9 cellular contexts compared by ENCODE assay signal in the genomic region with DNA sequence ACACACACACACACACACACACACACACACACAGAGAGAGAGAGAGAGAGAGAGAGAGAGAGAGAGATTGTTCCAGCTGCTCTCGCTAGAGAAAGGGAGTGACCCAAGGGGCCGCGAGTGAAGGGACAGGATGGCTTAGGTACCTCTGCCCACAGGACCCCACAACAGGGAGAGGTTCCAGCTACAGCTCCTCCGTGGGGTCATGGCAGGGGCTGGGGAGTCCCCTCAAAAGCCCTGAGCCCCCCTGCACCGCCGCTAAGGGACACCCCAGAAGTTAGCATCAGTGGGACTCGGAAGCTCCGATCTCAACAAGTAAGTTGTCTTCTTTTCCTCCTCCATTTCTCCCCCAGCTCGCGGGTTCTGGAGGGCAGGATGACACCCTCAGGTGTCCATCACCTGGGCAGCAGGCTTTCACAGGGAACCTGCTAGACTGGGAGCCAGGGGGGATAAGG. TPM values are rescaled to one million over a fixed set of nuclear protein-coding genes. Genes with fewer than 3 reads are reported as not detected.
A peak's percentile ranks its signal among the peaks of the same experiment; 100 is the strongest.
DNase-seq lines count a peak whose midpoint lies in the region; TF ChIP-seq lines count a peak whose summit lies in the region.
"Had no signal": no experiment of that assay in that cellular context is flagged by ENCODE, and none has a peak within 500 bp of the region (broad histone marks: within the 10 kb centered on the region; RNA-seq: fewer than 3 reads in every experiment).

No MANE protein-coding gene starts in this region.

- H4K91ac ChIP-seq in H9 (ENCODE audit: insufficient read length, low read depth, low read length): no peak overlapping the region

- H3K4me3 Mint-ChIP-seq in H9: peak overlapping the region; percentile 47 to 89

- in situ Hi-C loops in astrocyte of the cerebellum (cut with HindIII; ENCODE audit: low sequenced_read_pairs): loop anchor here (25.0 kb wide), 1 partner anchor 446 kb away; no protein-coding TSS in a partner anchor

- no peak overlapping the region for H3K27ac Mint-ChIP-seq in H9

- H3K27ac ChIP-seq in H9 (ENCODE audit: insufficient read length, low read depth, low read length): no peak overlapping the region

- H3K27me3 ChIP-seq in H9 (ENCODE audit: insufficient read depth, low read length) (peaks cover 55% of the 10 kb centered on the region), skeletal muscle satellite cell (ENCODE audit: control insufficient read depth, insufficient read depth, low read length) (peaks cover 34% of the 10 kb centered on the region)

- H3K9ac ChIP-seq in H9 (ENCODE audit: extremely low read depth, insufficient read length, low read length) (no peak overlapping the region), skeletal muscle satellite cell (ENCODE audit: low read depth, low read length) (no peak overlapping the region)

- no peak overlapping the region for H4K5ac ChIP-seq in H9 (ENCODE audit: insufficient read length, low read depth, low read length)

- H3K18ac ChIP-seq in H9 (ENCODE audit: insufficient read length, low read depth, low read length): no peak overlapping the region

- no peak overlapping the region for H2BK120ac ChIP-seq in H9 (ENCODE audit: low read depth, low read length, poor library complexity, severe bottlenecking)

- no peak for DNase-seq in H9
- DNase-seq in astrocyte of the cerebellum (ENCODE audit: low read depth): no peak
- DNase-seq in islet precursor cell: peak; percentile 59
- no peak for DNase-seq in Kasumi-1 (lab: John Stamatoyannopoulos, UW)
- no peak for DNase-seq in pons (ENCODE audit: low spot score)
- DNase-seq in DMS 273 treated with DMSO at 0.1 percent for 48 hours (lab: John Stamatoyannopoulos, UW): no peak
- no peak for DNase-seq in UCSD-AML1 (lab: John Stamatoyannopoulos, UW; ENCODE audit: unreplicated experiment)
- DNase-seq: SW 1271 had no signal

- H3K14ac ChIP-seq in H9 (ENCODE audit: insufficient read depth, low read length): no peak overlapping the region

- TF ChIP-seq CTCF in H9 (conservative IDR thresholded peaks at IDR 0.05) (no peak), astrocyte of the cerebellum (IDR thresholded peaks at IDR 0.05; ENCODE audit: low read depth, low read length, missing control alignments) (no peak)

- no peak overlapping the region for H3K4ac ChIP-seq in H9 (ENCODE audit: low read depth, low read length)

- H3K9me3 Mint-ChIP-seq in H9: no peaks in the 10 kb centered on the region; a peak in 1 of 5 replicates

- no peaks in the 10 kb centered on the region for H3K79me2 ChIP-seq in H9 (ENCODE audit: insufficient read depth, low read length)

- H2BK20ac ChIP-seq in H9 (ENCODE audit: low read depth, low read length, poor library complexity, severe bottlenecking): no peak overlapping the region

- H2AFZ ChIP-seq in H9 (ENCODE audit: low read length): no peak overlapping the region

- H3K79me1 ChIP-seq in H9 (ENCODE audit: insufficient read depth, low read depth, low read length, poor library complexity, severe bottlenecking): no peaks in the 10 kb centered on the region

- no peaks in the 10 kb centered on the region for H3K36me3 Mint-ChIP-seq in H9 (ENCODE audit: insufficient read depth in 1 of 3, low read depth in 3 of 3)

- H3K27me3 Mint-ChIP-seq in H9 (ENCODE audit: low read depth): peaks cover 97% of the 10 kb centered on the region

- H3K4me1 Mint-ChIP-seq in H9: peaks cover 27 to 30% of the 10 kb centered on the region in 2 experiments

- no peaks in the 10 kb centered on the region for H3K4me1 ChIP-seq in H9 (ENCODE audit: insufficient read depth, low read length)
- H3K4me1 ChIP-seq in skeletal muscle satellite cell (ENCODE audit: control insufficient read depth, insufficient read depth, low read length): peaks cover 8% of the 10 kb centered on the region

- WGBS in H9 (ENCODE audit: extremely low coverage, insufficient read length, low lambda C conversion rate): no CpG with 5 or more reads among the region's 10 CpGs

- H2AK5ac ChIP-seq in H9 (ENCODE audit: insufficient read length, low read length): no peak overlapping the region

- H4K20me1 ChIP-seq in H9 (ENCODE audit: control insufficient read depth, insufficient read depth, insufficient read length): no peaks in the 10 kb centered on the region

- H3K9me3 ChIP-seq in H9 (ENCODE audit: control insufficient read depth, low read depth, low read length) (no peaks in the 10 kb centered on the region), skeletal muscle satellite cell (replicated peaks; ENCODE audit: low read length) (no peaks in the 10 kb centered on the region)

- H3K23me2 ChIP-seq in H9 (ENCODE audit: insufficient read length, low read depth, low read length, poor library complexity, severe bottlenecking): peaks cover 8% of the 10 kb centered on the region

- no peak overlapping the region for H3K56ac ChIP-seq in H9 (ENCODE audit: insufficient read length, low read depth, low read length)

- no peak overlapping the region for H2BK15ac ChIP-seq in H9 (ENCODE audit: low read depth, low read length)

- no peak overlapping the region for H2BK12ac ChIP-seq in H9 (ENCODE audit: insufficient read length, low read depth, low read length)

- no peak overlapping the region for H2BK5ac ChIP-seq in H9 (ENCODE audit: insufficient read length, low read length)

- H3K4me2 ChIP-seq in H9 (ENCODE audit: insufficient read depth, insufficient read length, low read length) (peak overlapping the region; percentile 44), skeletal muscle satellite cell (ENCODE audit: low read length) (peak overlapping the region; percentile 58)

- H3K4me3 ChIP-seq in astrocyte of the cerebellum (ENCODE audit: low read depth, low read length) (peak overlapping the region; percentile 14), skeletal muscle satellite cell (ENCODE audit: low read length) (peak overlapping the region; percentile 72)

- no peak overlapping the region for H3K23ac ChIP-seq in H9 (ENCODE audit: insufficient read length, low read depth, low read length)

- H4K8ac ChIP-seq in H9 (replicated peaks; ENCODE audit: insufficient read length, low read depth, low read length): no peak overlapping the region

- no peak overlapping the region for H3T11ph ChIP-seq in H9 (ENCODE audit: low read length)

- H3K36me3 ChIP-seq in skeletal muscle satellite cell (ENCODE audit: insufficient read depth, low read length): no peaks in the 10 kb centered on the region

RNA-seq across cellular contexts. Expression of a gene that starts 0.3 kb away (rescaled TPM):
- total RNA-seq in H9 (2021): 0.04 and 0.11 TPM in 2 replicates
- total RNA-seq in skeletal muscle satellite cell (2012; rRNA removed): not detected in 2 replicates

RNA-seq across cellular contexts. Expression of a gene that starts 24.3 kb away (rescaled TPM):
- total RNA-seq in H9 (2021): not detected in 2 replicates
- total RNA-seq in skeletal muscle satellite cell (2012; rRNA removed): not detected in 2 replicates

RNA-seq across cellular contexts. Expression of a gene that starts 51.2 kb away (rescaled TPM):
- not detected in 2 replicates for total RNA-seq in H9 (2021)
- total RNA-seq in skeletal muscle satellite cell (2012; rRNA removed): not detected in 2 replicates
